Comparison of ENCODE assay signal across 27 cellular contexts in the genomic region with DNA sequence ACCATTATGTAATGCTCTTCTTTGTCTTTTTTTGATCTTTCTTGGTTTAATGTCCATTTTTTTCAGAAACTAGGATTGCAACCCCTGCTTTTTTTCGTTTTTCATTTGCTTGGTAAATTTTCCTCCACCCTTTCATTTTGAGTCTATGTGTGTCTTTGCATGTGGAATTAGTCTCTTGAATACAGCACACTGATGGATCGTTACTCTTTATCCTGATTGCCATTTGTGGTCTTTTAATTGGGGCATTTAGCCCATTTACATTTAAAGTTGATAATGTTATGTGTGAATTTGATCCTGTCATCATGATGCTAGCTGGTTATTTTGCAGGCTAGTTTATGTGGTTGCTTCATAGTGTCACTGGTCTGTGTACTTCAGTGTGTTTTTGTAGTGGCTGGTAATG.
"Had no signal": no experiment of that assay in that cellular context is flagged by ENCODE, and none has a peak within 500 bp of the region (broad histone marks: within the 10 kb centered on the region; RNA-seq: fewer than 3 reads in every experiment).

No MANE protein-coding gene starts in this region.

- H3K27ac ChIP-seq: colonic mucosa, coronary artery, dorsolateral prefrontal cortex, epithelial cell of prostate, esophagus muscularis mucosa, esophagus squamous epithelium, foreskin keratinocyte, gastrocnemius medialis, gastroesophageal sphincter, heart left ventricle, heart right ventricle had no signal

- ATAC-seq: effector memory CD8-positive, alpha-beta T cell; esophagus mucosa; foreskin keratinocyte; gastrocnemius medialis; gastroesophageal sphincter; heart left ventricle; heart right ventricle had no signal

- H3K9me3 ChIP-seq: colonic mucosa had no signal

- FAIRE-seq: endometrium, endothelial cell of umbilical vein, frontal cortex had no signal

- H3K4me3 ChIP-seq: colonic mucosa, coronary artery, dorsolateral prefrontal cortex, esophagus muscularis mucosa, esophagus squamous epithelium, gastrocnemius medialis, gastroesophageal sphincter, heart left ventricle, heart right ventricle had no signal

- H3K36me3 ChIP-seq: colonic mucosa, esophagus muscularis mucosa, esophagus squamous epithelium, gastrocnemius medialis, gastroesophageal sphincter, heart left ventricle, heart right ventricle had no signal

- H3K4me1 ChIP-seq: colonic mucosa, esophagus muscularis mucosa, esophagus squamous epithelium, foreskin keratinocyte, gastrocnemius medialis, gastroesophageal sphincter, heart left ventricle, heart right ventricle had no signal

- DNase-seq: colonic mucosa; cortex of kidney; dermis blood vessel endothelial cell; dorsolateral prefrontal cortex; effector CD4-positive, alpha-beta T cell; effector CD8-positive, alpha-beta T cell; effector memory CD4-positive, alpha-beta T cell; effector memory CD8-positive, alpha-beta T cell; endodermal cell; erythroblast; esophagus squamous epithelium; foreskin fibroblast; foreskin keratinocyte; foreskin melanocyte; gastrocnemius medialis; glutamatergic neuron; head of caudate nucleus; heart left ventricle; heart right ventricle had no signal
